In genomic region chr7:35024298-35024697, GRCh38 we compare ENCODE assay signal across 26 cellular contexts. TPM values are rescaled to one million over a fixed set of nuclear protein-coding genes. Genes with fewer than 3 reads are reported as not detected.
DNase-seq lines count a peak whose midpoint lies in the region; ATAC-seq, FAIRE-seq and TF ChIP-seq lines count a peak whose summit lies in the region.
"Had no signal": no experiment of that assay in that cellular context is flagged by ENCODE, and none has a peak within 500 bp of the region (broad histone marks: within the 10 kb centered on the region; RNA-seq: fewer than 3 reads in every experiment).

No MANE protein-coding gene starts in this region.

- DNase-seq in GM12892 (ENCODE audit: insufficient read length): no peak
- DNase-seq in MM.1S: peak; percentile 84
- DNase-seq in effector memory CD8-positive, alpha-beta T cell: no peak
- DNase-seq in stimulated activated CD4-positive, alpha-beta T cell treated with anti-CD3 and anti-CD28 coated beads, Interleukin-12 subunit alpha, Interleukin-12 subunit beta, amount 100 ng/mL, for 4 hours: no peak
- DNase-seq in DMS79 (lab: John Stamatoyannopoulos, UW): no peak
- DNase-seq: activated gamma-delta T cell treated with Interleukin-2 at 50 U/mL for 16 hours; activated naive CD8-positive, alpha-beta T cell treated with anti-CD3 and anti-CD28 coated beads, Interleukin-2, amount 50 U/mL, for 24 hours; CD4-positive, alpha-beta memory T cell; cerebellar nuclear complex; GF-D8; GM23248; Kasumi-1; kidney; NCI-H1105; NCI-H2029; NCI-H226; NCI-H748 treated with DMSO at 0.1 percent for 48 hours; nephron progenitor cell; stimulated activated CD4-positive, alpha-beta T cell treated with anti-CD3 and anti-CD28 coated beads, Interleukin-4, amount 100 ng/mL, for 1 hour; stimulated activated naive CD4-positive, alpha-beta T cell treated with Interleukin-2 at 50 U/mL for 16 hours had no signal

- peak overlapping the region; percentile 93 for H3K27ac ChIP-seq in MM.1S (ENCODE audit: low read length)
- H3K27ac ChIP-seq: epithelial cell of prostate, GM23248, parathyroid adenoma, right atrium auricular region had no signal

- ATAC-seq in GM19351 (IDR thresholded peaks at IDR 0.05; ENCODE audit: unreplicated experiment): peak; percentile 92
- ATAC-seq in effector memory CD8-positive, alpha-beta T cell (replicated peaks): peak; percentile 19
- no peak for ATAC-seq in HG03095 (IDR thresholded peaks at IDR 0.05; ENCODE audit: unreplicated experiment)
- ATAC-seq: activated naive CD8-positive, alpha-beta T cell treated with anti-CD3 and anti-CD28 coated beads, Interleukin-2, amount 50 U/mL, for 24 hours; SK-N-SH treated with all-trans-retinoic acid at 6 μM for 48 hours had no signal

- TF ChIP-seq CTCF in MM.1S (IDR thresholded peaks at IDR 0.05; ENCODE audit: low read length): no peak

- H3K27me3 Mint-ChIP-seq in effector memory CD8-positive, alpha-beta T cell: no peaks in the 10 kb centered on the region
- H3K27me3 Mint-ChIP-seq: CD4-positive, alpha-beta memory T cell had no signal

- no peaks in the 10 kb centered on the region for H3K36me3 ChIP-seq in MM.1S (replicated peaks; ENCODE audit: insufficient read depth, low read length)
- H3K36me3 ChIP-seq: right atrium auricular region had no signal

- H3K9me2 ChIP-seq in MM.1S (replicated peaks; ENCODE audit: insufficient read depth, low read length): no peaks in the 10 kb centered on the region

- H3K4me1 ChIP-seq in MM.1S (ENCODE audit: low read length): peaks cover 35% of the 10 kb centered on the region
- H3K4me1 ChIP-seq: parathyroid adenoma had no signal

- H3K27ac Mint-ChIP-seq in effector memory CD8-positive, alpha-beta T cell: peak overlapping the region in 1 of 2 donors; percentile 57
- H3K27ac Mint-ChIP-seq: activated naive CD8-positive, alpha-beta T cell treated with anti-CD3 and anti-CD28 coated beads, Interleukin-2, amount 50 U/mL, for 24 hours; nephron progenitor cell had no signal

- no peaks in the 10 kb centered on the region for H3K9me3 Mint-ChIP-seq in effector memory CD8-positive, alpha-beta T cell
- H3K9me3 Mint-ChIP-seq: activated naive CD8-positive, alpha-beta T cell treated with anti-CD3 and anti-CD28 coated beads, Interleukin-2, amount 50 U/mL, for 24 hours; nephron progenitor cell had no signal

- H3K4me3 Mint-ChIP-seq in effector memory CD8-positive, alpha-beta T cell: no peak overlapping the region
- H3K4me3 Mint-ChIP-seq: activated naive CD8-positive, alpha-beta T cell treated with anti-CD3 and anti-CD28 coated beads, Interleukin-2, amount 50 U/mL, for 24 hours; CD4-positive, alpha-beta memory T cell; nephron progenitor cell had no signal

- peak overlapping the region; percentile 30 for H3K4me3 ChIP-seq in MM.1S (ENCODE audit: low read length)
- H3K4me3 ChIP-seq: GM23248, right atrium auricular region had no signal

- H4K20me1 ChIP-seq in MM.1S (ENCODE audit: insufficient read depth, low read length): no peaks in the 10 kb centered on the region

- peak; percentile 57 for FAIRE-seq in GM12892 (lab: Jason Lieb, UNC)
- FAIRE-seq: kidney had no signal

- no peaks in the 10 kb centered on the region for H3K9me3 ChIP-seq in MM.1S (replicated peaks; ENCODE audit: insufficient read depth, low read length)
- H3K9me3 ChIP-seq: right atrium auricular region had no signal

- H2AFZ ChIP-seq in MM.1S (ENCODE audit: low read length): no peak overlapping the region
- H2AFZ ChIP-seq: GM23248, parathyroid adenoma had no signal

- H3K4me2 ChIP-seq in MM.1S (ENCODE audit: low read depth, low read length): peak overlapping the region; percentile 67

- H3K36me3 Mint-ChIP-seq in effector memory CD8-positive, alpha-beta T cell (ENCODE audit: insufficient read depth): peaks cover 3% of the 10 kb centered on the region
- H3K36me3 Mint-ChIP-seq: CD4-positive, alpha-beta memory T cell had no signal

- H3K79me2 ChIP-seq in MM.1S (ENCODE audit: low read length): peaks cover 92% of the 10 kb centered on the region

- TF ChIP-seq POLR2A in GM12892 (IDR thresholded peaks at IDR 0.05; ENCODE audit: low read depth, low read length): no peak

- H3F3A ChIP-seq in MM.1S (ENCODE audit: insufficient read depth, low read length): peaks cover 21% of the 10 kb centered on the region

- H3K27me3 ChIP-seq in MM.1S (replicated peaks; ENCODE audit: insufficient read depth, low read length): no peaks in the 10 kb centered on the region
- H3K27me3 ChIP-seq: right atrium auricular region had no signal

- H3K9ac ChIP-seq in MM.1S (ENCODE audit: low read length): peak overlapping the region; percentile 69
- H3K9ac ChIP-seq: GM23248, parathyroid adenoma had no signal

- peaks cover 13 to 30% of the 10 kb centered on the region in 2 donors for H3K4me1 Mint-ChIP-seq in effector memory CD8-positive, alpha-beta T cell (ENCODE audit: low read depth in 2 of 2)

RNA-seq across cellular contexts. Expression of gene DPY19L1, which starts 13.0 kb away (rescaled TPM):
- polyA plus RNA-seq in GM12892 (2012; ENCODE audit: missing spikeins): 1.1 TPM
